Comparison of ENCODE assay signal across 23 cellular contexts in genomic region chr10:124866812-124867211, GRCh38.
A peak's percentile ranks its signal among the peaks of the same experiment; 100 is the strongest.
DNase-seq lines count a peak whose midpoint lies in the region; ATAC-seq and TF ChIP-seq lines count a peak whose summit lies in the region.
"Had no signal": no experiment of that assay in that cellular context is flagged by ENCODE, and none has a peak within 500 bp of the region (broad histone marks: within the 10 kb centered on the region; RNA-seq: fewer than 3 reads in every experiment).

No MANE protein-coding gene starts in this region.

- H4K5ac ChIP-seq in H9 (ENCODE audit: insufficient read length, low read depth, low read length), result no peak overlapping the region

- no peak overlapping the region for H2BK120ac ChIP-seq in H9 (ENCODE audit: low read depth, low read length, poor library complexity, severe bottlenecking)

- no peak overlapping the region for H3K56ac ChIP-seq in H9 (ENCODE audit: insufficient read length, low read depth, low read length)

- no peak overlapping the region for H3K4me2 ChIP-seq in H9 (ENCODE audit: insufficient read depth, insufficient read length, low read length)
- H3K4me2 ChIP-seq: BLaER1 had no signal

- H3K4me3 ChIP-seq in liver (ENCODE audit: low read depth in 1 of 3, low read length in 3 of 3) (no peak overlapping the region), esophagus squamous epithelium (no peak overlapping the region)
- H3K4me3 ChIP-seq: BLaER1 had no signal

- H3K18ac ChIP-seq in H9 (ENCODE audit: insufficient read length, low read depth, low read length), result no peak overlapping the region

- TF ChIP-seq CTCF in H9 (conservative IDR thresholded peaks at IDR 0.05) (no peak), liver (IDR thresholded peaks at IDR 0.05; ENCODE audit: low read depth, low read length, missing input control) (no peak), esophagus squamous epithelium (IDR thresholded peaks at IDR 0.05) (no peak)

- peak; percentile 29 to 69 for TF ChIP-seq RAD21 in liver (IDR thresholded peaks at IDR 0.05)

- no peak overlapping the region for H2BK15ac ChIP-seq in H9 (ENCODE audit: low read depth, low read length)

- H3K9me3 Mint-ChIP-seq in H9, result no peaks in the 10 kb centered on the region; a peak in 1 of 5 replicates
- H3K9me3 Mint-ChIP-seq: CD14-positive monocyte; CD4-positive, alpha-beta memory T cell; CD4-positive, CD25-positive, alpha-beta regulatory T cell; CD8-positive, alpha-beta memory T cell had no signal

- DNase-seq in ELF-1 (ENCODE audit: low read depth, low spot score) (peak; percentile 20), H9 (no peak), left lobe of liver (ENCODE audit: low spot score) (peak; percentile 89), left colon (no peak), esophagus squamous epithelium (lab: John Stamatoyannopoulos, UW) (no peak)
- DNase-seq in stimulated activated CD8-positive, alpha-beta memory T cell treated with anti-CD3 and anti-CD28 coated beads, Interleukin-4, amount 100 ng/mL, for 48 hours, result no peak
- DNase-seq in stimulated activated naive CD8-positive, alpha-beta T cell treated with anti-CD3 and anti-CD28 coated beads, Interleukin-15, Interleukin-2, amounts not matched to agents 100 U/mL and 50 U/mL, for 24 hours, result no peak
- DNase-seq: 8988T; ACHN; BE2C; C1 segment of cervical spinal cord; CD4-positive, alpha-beta memory T cell; CD8-positive, alpha-beta memory T cell; COR-L47; DMS 273 treated with DMSO at 0.1 percent for 48 hours; DMS153; DMS79; EL; GF-D8 had no signal

- no peak overlapping the region for H2AFZ ChIP-seq in H9 (ENCODE audit: low read length)

- no peak overlapping the region for H4K8ac ChIP-seq in H9 (replicated peaks; ENCODE audit: insufficient read length, low read depth, low read length)

- no peak overlapping the region for H2BK5ac ChIP-seq in H9 (ENCODE audit: insufficient read length, low read length)

- no peak overlapping the region; a peak in 1 of 7 replicates for H3K27ac Mint-ChIP-seq in H9
- H3K27ac Mint-ChIP-seq: CD4-positive, alpha-beta memory T cell; CD4-positive, CD25-positive, alpha-beta regulatory T cell had no signal

- peaks cover 2% of the 10 kb centered on the region; the same call in 1 of the 2 replicates for H3K27me3 Mint-ChIP-seq in H9 (ENCODE audit: low read depth)
- H3K27me3 Mint-ChIP-seq: CD4-positive, alpha-beta memory T cell had no signal

- no peaks in the 10 kb centered on the region for H3K79me2 ChIP-seq in H9 (ENCODE audit: insufficient read depth, low read length)

- peaks cover 2 to 7% of the 10 kb centered on the region in 2 experiments; a peak in 3 of 4 replicates for H3K4me1 Mint-ChIP-seq in H9
- H3K4me1 Mint-ChIP-seq: CD14-positive monocyte; CD4-positive, alpha-beta memory T cell; CD4-positive, CD25-positive, alpha-beta regulatory T cell; CD8-positive, alpha-beta memory T cell had no signal

- H3K9ac ChIP-seq in H9 (ENCODE audit: extremely low read depth, insufficient read length, low read length) (no peak overlapping the region), liver (ENCODE audit: low read depth in 1 of 2, low read length in 2 of 2) (no peak overlapping the region)
- H3K9ac ChIP-seq: BLaER1 had no signal

- H3K27me3 ChIP-seq in H9 (ENCODE audit: insufficient read depth, low read length) (no peaks in the 10 kb centered on the region), liver (ENCODE audit: control insufficient read depth in 4 of 4, insufficient read depth in 4 of 4, low read length in 3 of 4) (no peaks in the 10 kb centered on the region), esophagus squamous epithelium (peaks cover 0 to 5% (median 0%) of the 10 kb centered on the region in 4 donors)
- H3K27me3 ChIP-seq: BE2C, BLaER1 had no signal

- ATAC-seq in left lobe of liver, result peak; percentile 67
- ATAC-seq in stimulated activated naive CD8-positive, alpha-beta T cell treated with anti-CD3 and anti-CD28 coated beads, Interleukin-15, Interleukin-2, amounts not matched to agents 100 U/mL and 50 U/mL, for 24 hours, result no peak
- no peak for ATAC-seq in left colon

- no peak overlapping the region for H3K27ac ChIP-seq in H9 (ENCODE audit: insufficient read length, low read depth, low read length)
- peak overlapping the region in 1 of 2 donors; percentile 40 for H3K27ac ChIP-seq in liver (ENCODE audit: low read depth in 1 of 2, low read length in 2 of 2)
- H3K27ac ChIP-seq in esophagus squamous epithelium, result no peak overlapping the region
- H3K27ac ChIP-seq: BLaER1 had no signal

- H3K79me1 ChIP-seq in H9 (ENCODE audit: insufficient read depth, low read depth, low read length, poor library complexity, severe bottlenecking), result no peaks in the 10 kb centered on the region

- no peak overlapping the region for H3T11ph ChIP-seq in H9 (ENCODE audit: low read length)

- H3K14ac ChIP-seq in H9 (ENCODE audit: insufficient read depth, low read length), result peak overlapping the region; percentile 2; the same call in 1 of the 2 replicates

- H4K91ac ChIP-seq in H9 (ENCODE audit: insufficient read length, low read depth, low read length), result no peak overlapping the region

- H2BK12ac ChIP-seq in H9 (ENCODE audit: insufficient read length, low read depth, low read length), result no peak overlapping the region

- H3K23ac ChIP-seq in H9 (ENCODE audit: insufficient read length, low read depth, low read length), result no peak overlapping the region

- H3K23me2 ChIP-seq in H9 (ENCODE audit: insufficient read length, low read depth, low read length, poor library complexity, severe bottlenecking), result no peaks in the 10 kb centered on the region

- H3K4me3 Mint-ChIP-seq in H9, result no peak overlapping the region
- H3K4me3 Mint-ChIP-seq: CD14-positive monocyte; CD4-positive, alpha-beta memory T cell; CD4-positive, CD25-positive, alpha-beta regulatory T cell; CD8-positive, alpha-beta memory T cell had no signal

- no peak overlapping the region for H2AK5ac ChIP-seq in H9 (ENCODE audit: insufficient read length, low read length)

- no peak overlapping the region for H2BK20ac ChIP-seq in H9 (ENCODE audit: low read depth, low read length, poor library complexity, severe bottlenecking)

- no peak overlapping the region; the same call in 1 of the 2 replicates for H3K4ac ChIP-seq in H9 (ENCODE audit: low read depth, low read length)

- no peaks in the 10 kb centered on the region for H3K4me1 ChIP-seq in H9 (ENCODE audit: insufficient read depth, low read length)
- peaks cover 16 to 39% (median 28%) of the 10 kb centered on the region in 4 donors for H3K4me1 ChIP-seq in liver (ENCODE audit: control insufficient read depth in 4 of 4, insufficient read depth in 4 of 4, low read length in 3 of 4)
- peaks cover 0 to 31% (median 0%) of the 10 kb centered on the region in 3 donors for H3K4me1 ChIP-seq in esophagus squamous epithelium
- H3K4me1 ChIP-seq: BE2C had no signal

- no peak for TF ChIP-seq POLR2A in esophagus squamous epithelium (IDR thresholded peaks at IDR 0.05)

- H3K9me3 ChIP-seq in H9 (ENCODE audit: control insufficient read depth, low read depth, low read length), result no peaks in the 10 kb centered on the region
- no peaks in the 10 kb centered on the region for H3K9me3 ChIP-seq in liver (ENCODE audit: control insufficient read depth in 4 of 4, low read length in 3 of 4)
- no peaks in the 10 kb centered on the region for H3K9me3 ChIP-seq in esophagus squamous epithelium
- H3K9me3 ChIP-seq: BE2C, BLaER1 had no signal

- no peaks in the 10 kb centered on the region for H3K36me3 ChIP-seq in liver (ENCODE audit: control insufficient read depth in 4 of 4, insufficient read depth in 3 of 4, low read depth in 1 of 4, low read length in 3 of 4)
- no peaks in the 10 kb centered on the region for H3K36me3 ChIP-seq in esophagus squamous epithelium
- H3K36me3 ChIP-seq: BE2C, BLaER1 had no signal

- no CpG with 5 or more reads among the region's 2 CpGs for WGBS in H9 (ENCODE audit: extremely low coverage, insufficient read length, low lambda C conversion rate)
- WGBS in liver, result 20% methylated on average over 2 of the region's 2 CpGs
- whole genome bisulfite sequencing in esophagus squamous epithelium, 2 donors, result 86 to 100% methylated on average over 1 of the region's 2 CpGs

- no peaks in the 10 kb centered on the region for H3K36me3 Mint-ChIP-seq in H9 (ENCODE audit: insufficient read depth in 1 of 3, low read depth in 3 of 3)
- H3K36me3 Mint-ChIP-seq: CD14-positive monocyte; CD4-positive, alpha-beta memory T cell; CD4-positive, CD25-positive, alpha-beta regulatory T cell; CD8-positive, alpha-beta memory T cell had no signal

- intact Hi-C loops in left colon (cut with DNase I, micrococcal nuclease), result no loop called here
- intact Hi-C loops in esophagus squamous epithelium (cut with DNase I), result no loop called here

- H4K20me1 ChIP-seq in H9 (ENCODE audit: control insufficient read depth, insufficient read depth, insufficient read length), result no peaks in the 10 kb centered on the region
- H4K20me1 ChIP-seq: BLaER1 had no signal

TF ChIP-seq in liver, 16 proteins besides CTCF, POLR2A, EP300 and RAD21 (continues in another document):
- peak; percentile 88 to 90 for TF ChIP-seq RXRA (IDR thresholded peaks at IDR 0.05)
- TF ChIP-seq MAX (IDR thresholded peaks at IDR 0.05), result peak; percentile 50
- peak; percentile 48 to 56 for TF ChIP-seq HNF4A (conservative IDR thresholded peaks at IDR 0.05)
- TF ChIP-seq TAF1 (conservative IDR thresholded peaks at IDR 0.05), result no peak
- no peak for TF ChIP-seq NR2F2 (IDR thresholded peaks at IDR 0.05)
- no peak for TF ChIP-seq HNF4G (IDR thresholded peaks at IDR 0.05)
- TF ChIP-seq EGR1 (IDR thresholded peaks at IDR 0.05; ENCODE audit: low read depth in 2 of 2), result no peak
- TF ChIP-seq YY1 (IDR thresholded peaks at IDR 0.05), result no peak
- TF ChIP-seq FOXA2 (IDR thresholded peaks at IDR 0.05), result no peak
- peak in 1 of 2 donors; percentile 45 for TF ChIP-seq JUND (IDR thresholded peaks at IDR 0.05)
- TF ChIP-seq ATF3 (IDR thresholded peaks at IDR 0.05), result no peak

Comparison
In these comparisons a context has a peak if more than half of its experiments do, and no peak if none do; other contexts are left out.
1. DNase-seq: peak in ELF-1 (single experiment) and left lobe of liver (single experiment); none in H9 (single experiment), stimulated activated CD8-positive, alpha-beta memory T cell treated with anti-CD3 and anti-CD28 coated beads, Interleukin-4, amount 100 ng/mL, for 48 hours (single experiment), stimulated activated naive CD8-positive, alpha-beta T cell treated with anti-CD3 and anti-CD28 coated beads, Interleukin-15, Interleukin-2, amounts not matched to agents 100 U/mL and 50 U/mL, for 24 hours (single experiment), left colon (0 of 2) and esophagus squamous epithelium (single experiment).